In the genomic region with DNA sequence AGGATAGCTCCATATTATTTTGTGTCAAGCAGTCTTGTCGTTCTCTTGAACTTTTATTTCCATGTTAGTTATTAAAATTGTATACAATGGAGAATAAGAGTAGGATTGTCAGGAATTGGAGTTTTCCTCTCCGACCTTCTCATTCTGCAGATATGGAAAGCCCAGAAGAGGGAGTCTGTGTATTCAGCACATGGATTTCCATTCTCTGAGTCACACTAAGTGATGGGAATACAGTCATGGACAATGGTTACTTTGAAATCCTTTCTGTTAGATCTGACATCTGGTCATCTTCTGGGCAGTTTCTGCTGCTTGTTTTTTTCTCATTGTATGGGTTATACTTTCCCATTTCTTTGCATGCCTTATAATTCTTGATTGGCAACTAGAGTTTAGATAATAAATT, we compare ENCODE assay signal across 18 cellular contexts. TPM values are rescaled to one million over a fixed set of nuclear protein-coding genes. Genes with fewer than 3 reads are reported as not detected.
DNase-seq lines count a peak whose midpoint lies in the region; ATAC-seq and TF ChIP-seq lines count a peak whose summit lies in the region.
"Had no signal": no experiment of that assay in that cellular context is flagged by ENCODE, and none has a peak within 500 bp of the region (broad histone marks: within the 10 kb centered on the region; RNA-seq: fewer than 3 reads in every experiment).

No MANE protein-coding gene starts in this region.

- H2AFZ ChIP-seq in osteoblast (ENCODE audit: low read length): no peak overlapping the region

- peaks cover 8% of the 10 kb centered on the region for H3K27me3 ChIP-seq in osteoblast (ENCODE audit: insufficient read depth, low read length)
- H3K27me3 ChIP-seq: breast epithelium, right atrium auricular region had no signal

- no peaks in the 10 kb centered on the region for H3K36me3 ChIP-seq in osteoblast (ENCODE audit: insufficient read depth, low read length)
- H3K36me3 ChIP-seq: breast epithelium, right atrium auricular region had no signal

- no peak for ATAC-seq in GM21717 (IDR thresholded peaks at IDR 0.05; ENCODE audit: unreplicated experiment)
- ATAC-seq: activated CD4-positive, alpha-beta T cell treated with anti-CD3 and anti-CD28 coated beads for 36 hours; stimulated activated memory B cell treated with anti-CD40 and anti-IgM and Interleukin-4, amounts not matched to agents 10 μg/mL and 1 μg/mL and 100 μg/mL, for 72 hours had no signal

- no peaks in the 10 kb centered on the region for H4K20me1 ChIP-seq in osteoblast (ENCODE audit: insufficient read depth, low read length)

- H3K27ac ChIP-seq in osteoblast (ENCODE audit: low read depth, low read length): no peak overlapping the region
- H3K27ac ChIP-seq: breast epithelium, C4-2B, HL-60, right atrium auricular region had no signal

- H3K9me3 ChIP-seq in osteoblast (ENCODE audit: low read depth, low read length): no peaks in the 10 kb centered on the region
- H3K9me3 ChIP-seq: breast epithelium, right atrium auricular region had no signal

- H3K4me3 ChIP-seq in AG10803 (ENCODE audit: low read length) (no peak overlapping the region), epithelial cell of esophagus (ENCODE audit: low read length) (no peak overlapping the region), osteoblast (ENCODE audit: insufficient read depth, low read length) (no peak overlapping the region)
- H3K4me3 ChIP-seq: breast epithelium, right atrium auricular region had no signal

- TF ChIP-seq CTCF in AG10803 (conservative IDR thresholded peaks at IDR 0.05; ENCODE audit: low read length): peak; percentile 50
- peak; percentile 19 for TF ChIP-seq CTCF in epithelial cell of esophagus (IDR thresholded peaks at IDR 0.05; ENCODE audit: insufficient read depth, low read depth, low read length, missing control alignments)
- peak; percentile 46 for TF ChIP-seq CTCF in osteoblast (IDR thresholded peaks at IDR 0.05; ENCODE audit: extremely low read depth, low read depth, low read length)

- H3K4me2 ChIP-seq in osteoblast (ENCODE audit: insufficient read depth, low read length): no peak overlapping the region

- peaks cover 5% of the 10 kb centered on the region for H3K4me1 ChIP-seq in osteoblast (ENCODE audit: insufficient read depth, low read length)
- H3K4me1 ChIP-seq: breast epithelium had no signal

- H3K79me2 ChIP-seq in osteoblast (ENCODE audit: insufficient read depth, low read length): no peaks in the 10 kb centered on the region

- peak; percentile 68 for DNase-seq in AG10803 (ENCODE audit: low read depth)
- peak; percentile 57 for DNase-seq in HT1080 (ENCODE audit: low read depth)
- DNase-seq in epithelial cell of esophagus (ENCODE audit: low read depth): peak; percentile 37
- peak; percentile 83 for DNase-seq in osteoblast (ENCODE audit: insufficient read length, low spot score, missing footprints)
- DNase-seq in stimulated activated CD4-positive, alpha-beta T cell treated with anti-CD3 and anti-CD28 coated beads, Interleukin-2, amount 100 ng/mL, for 24 hours: no peak
- DNase-seq in occipital lobe (lab: John Stamatoyannopoulos, UW): no peak
- DNase-seq: activated CD4-positive, alpha-beta T cell treated with anti-CD3 and anti-CD28 coated beads for 36 hours; DMS153; KG1; NCI-H1048; NCI-H2081; NCI-H510A treated with DMSO at 0.1 percent for 48 hours had no signal

RNA-seq across cellular contexts. Expression of gene TASOR2, which starts 5.0 kb away (rescaled TPM):
- total RNA-seq in HT1080 (2014; rRNA removed; shearing (Covaris generic)): 72.6 and 74.4 TPM in 2 replicates
- 18.7 and 24.0 TPM in 2 replicates for polyA plus RNA-seq in HT1080 (2015; cell fraction: cytosol; rRNA removed)
- polyA plus RNA-seq in HT1080 (2015; cell fraction: nucleus; rRNA removed): 82.1 and 112 TPM in 2 replicates
- total RNA-seq in osteoblast (92.8 and 97.4 TPM in 2 replicates), occipital lobe (86.1 TPM)

RNA-seq across cellular contexts. Expression of gene ASB13, which starts 13.2 kb away (rescaled TPM):
- 17.4 and 19.4 TPM in 2 replicates for total RNA-seq in HT1080 (2014; rRNA removed; shearing (Covaris generic))
- 12.0 and 13.1 TPM in 2 replicates for polyA plus RNA-seq in HT1080 (2015; cell fraction: cytosol; rRNA removed)
- polyA plus RNA-seq in HT1080 (2015; cell fraction: nucleus; rRNA removed): 6.6 and 6.9 TPM in 2 replicates
- total RNA-seq in osteoblast: 14.8 and 16.2 TPM in 2 replicates
- 14.2 TPM for total RNA-seq in occipital lobe

Comparison
In these comparisons a context has a peak if more than half of its experiments do, and no peak if none do; other contexts are left out.
1. DNase-seq: peak in AG10803 (single experiment), HT1080 (single experiment), epithelial cell of esophagus (single experiment) and osteoblast (single experiment); none in stimulated activated CD4-positive, alpha-beta T cell treated with anti-CD3 and anti-CD28 coated beads, Interleukin-2, amount 100 ng/mL, for 24 hours (0 of 2) and occipital lobe (single experiment).
2. Peak in every context shown above with its lines, with median percentiles within 50 percentile points of each other: CTCF ChIP-seq.